ENCODE assay signal across 1 cellular context in genomic region chr5:36701085-36701691, GRCh38.
TF ChIP-seq lines count a peak whose summit lies in the region.

No MANE protein-coding gene starts in this region.

TF ChIP-seq in WTC11, 78 proteins besides CTCF, POLR2A, EP300 and RAD21 (continued from another document):
- TF ChIP-seq AFF4 (CRISPR knock-in tag; IDR thresholded peaks at IDR 0.05; ENCODE audit: borderline replicate concordance), result no peak
- no peak for TF ChIP-seq MAX (CRISPR knock-in tag; IDR thresholded peaks at IDR 0.05)
- TF ChIP-seq E2F4 (CRISPR knock-in tag; IDR thresholded peaks at IDR 0.05; ENCODE audit: borderline replicate concordance, low read depth), result no peak
- no peak for TF ChIP-seq ERG (CRISPR knock-in tag; IDR thresholded peaks at IDR 0.05)
- TF ChIP-seq ZNF512 (CRISPR knock-in tag; IDR thresholded peaks at IDR 0.05; ENCODE audit: borderline replicate concordance), result no peak
TF ChIP-seq in WTC11: peak in this region for 0.
